Comparison of ENCODE assay signal across 36 cellular contexts in the genomic region with DNA sequence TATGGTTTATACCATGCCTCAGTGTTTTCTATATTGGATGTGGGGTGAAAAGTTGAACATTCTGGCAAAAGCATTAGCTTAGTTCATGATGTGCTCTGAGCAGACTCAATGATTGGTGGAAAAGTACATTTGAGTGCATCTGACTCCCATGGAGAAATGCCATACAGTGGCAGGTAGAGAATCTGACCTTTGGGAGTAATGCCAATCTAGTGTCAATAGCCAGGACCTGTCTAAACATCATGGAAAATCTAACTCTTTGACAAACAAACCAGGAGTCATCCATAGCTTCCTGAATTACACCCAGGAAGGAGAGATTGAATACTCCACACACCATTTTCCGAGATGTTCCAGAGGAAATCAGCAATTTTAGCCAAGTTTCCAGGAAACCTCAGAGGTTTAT. TPM values are rescaled to one million over a fixed set of nuclear protein-coding genes. Genes with fewer than 3 reads are reported as not detected.
"Had no signal": no experiment of that assay in that cellular context is flagged by ENCODE, and none has a peak within 500 bp of the region (broad histone marks: within the 10 kb centered on the region; RNA-seq: fewer than 3 reads in every experiment).

No MANE protein-coding gene starts in this region.

- DNase-seq: activated CD4-positive, alpha-beta memory T cell treated with anti-CD3 and anti-CD28 coated beads, Interleukin-2, amount 10 ng/mL, durations not matched to agents 7 days and 5 days; activated CD4-positive, alpha-beta T cell treated with anti-CD3 and anti-CD28 coated beads for 1 hour; activated CD4-positive, alpha-beta T cell treated with anti-CD3 and anti-CD28 coated beads for 48 hours; activated CD4-positive, CD25-positive, alpha-beta regulatory T cell; activated CD8-positive, alpha-beta memory T cell treated with anti-CD3 and anti-CD28 coated beads for 24 hours; activated CD8-positive, alpha-beta memory T cell treated with anti-CD3 and anti-CD28 coated beads, Interleukin-2, amount 10 ng/mL, durations not matched to agents 7 days and 5 days; activated CD8-positive, alpha-beta memory T cell treated with anti-CD3 and anti-CD28 coated beads, Interleukin-2, amount 50 U/mL, for 48 hours; activated effector memory CD4-positive, alpha-beta T cell treated with anti-CD3 and anti-CD28 coated beads, Interleukin-2, amount 50 U/mL, for 16 hours; activated naive CD4-positive, alpha-beta T cell; activated naive CD4-positive, alpha-beta T cell treated with anti-CD3 and anti-CD28 coated beads, Interleukin-2, amount 50 U/mL, for 16 hours; activated naive CD8-positive, alpha-beta T cell treated with anti-CD3 and anti-CD28 coated beads for 36 hours; activated T-cell treated with anti-CD3 and anti-CD28 coated beads, Interleukin-2, amount 50 U/mL, for 1 hour; activated T-cell treated with anti-CD3 and anti-CD28 coated beads, Interleukin-2, amount 50 U/mL, for 72 hours; amniotic stem cell; aorta; NCI-H1105; NCI-H1417 treated with DMSO at 0.1 percent for 48 hours; NCI-H187 treated with DMSO at 0.1 percent for 48 hours; NCI-H2081; NCI-H2227 treated with DMSO at 0.1 percent for 48 hours; NCI-H446; NCI-H510A treated with DMSO at 0.1 percent for 48 hours; NCI-H526 treated with DMSO at 0.1 percent for 48 hours; NCI-H774; Peyer's patch; RPMI8226; SIG-M5; T-cell; T-helper 17 cell; WERI-Rb-1 had no signal

- H3K4me3 ChIP-seq: K562, Peyer's patch had no signal

- ATAC-seq: activated CD8-positive, alpha-beta memory T cell treated with anti-CD3 and anti-CD28 coated beads, Interleukin-2, amount 10 ng/mL, durations not matched to agents 7 days and 5 days; activated T-cell treated with anti-CD3 and anti-CD28 coated beads, Interleukin-2, amount 50 U/mL, for 72 hours; activated T-helper 17 cell treated with anti-CD3 and anti-CD28 coated beads, Interleukin-2, amount 50 U/mL, for 72 hours; K562; Right ventricle myocardium inferior; SK-N-SH treated with all-trans-retinoic acid at 6 μM for 48 hours; T-cell; T-helper 17 cell had no signal

- H3K4me1 ChIP-seq: Peyer's patch had no signal

- H3K27me3 ChIP-seq: Peyer's patch had no signal

- H3K27ac ChIP-seq: Peyer's patch, WERI-Rb-1 had no signal

- H3K36me3 ChIP-seq: Peyer's patch, WERI-Rb-1 had no signal

- H3K9me3 ChIP-seq: Peyer's patch had no signal

RNA-seq across cellular contexts. Expression of a gene that starts 51.0 kb away (rescaled TPM):
- total RNA-seq: K562, MCF 10A, Peyer's patch, SK-MEL-5, T-helper 17 cell had no signal
